Comparison of ENCODE assay signal across 12 cellular contexts in the genomic region with DNA sequence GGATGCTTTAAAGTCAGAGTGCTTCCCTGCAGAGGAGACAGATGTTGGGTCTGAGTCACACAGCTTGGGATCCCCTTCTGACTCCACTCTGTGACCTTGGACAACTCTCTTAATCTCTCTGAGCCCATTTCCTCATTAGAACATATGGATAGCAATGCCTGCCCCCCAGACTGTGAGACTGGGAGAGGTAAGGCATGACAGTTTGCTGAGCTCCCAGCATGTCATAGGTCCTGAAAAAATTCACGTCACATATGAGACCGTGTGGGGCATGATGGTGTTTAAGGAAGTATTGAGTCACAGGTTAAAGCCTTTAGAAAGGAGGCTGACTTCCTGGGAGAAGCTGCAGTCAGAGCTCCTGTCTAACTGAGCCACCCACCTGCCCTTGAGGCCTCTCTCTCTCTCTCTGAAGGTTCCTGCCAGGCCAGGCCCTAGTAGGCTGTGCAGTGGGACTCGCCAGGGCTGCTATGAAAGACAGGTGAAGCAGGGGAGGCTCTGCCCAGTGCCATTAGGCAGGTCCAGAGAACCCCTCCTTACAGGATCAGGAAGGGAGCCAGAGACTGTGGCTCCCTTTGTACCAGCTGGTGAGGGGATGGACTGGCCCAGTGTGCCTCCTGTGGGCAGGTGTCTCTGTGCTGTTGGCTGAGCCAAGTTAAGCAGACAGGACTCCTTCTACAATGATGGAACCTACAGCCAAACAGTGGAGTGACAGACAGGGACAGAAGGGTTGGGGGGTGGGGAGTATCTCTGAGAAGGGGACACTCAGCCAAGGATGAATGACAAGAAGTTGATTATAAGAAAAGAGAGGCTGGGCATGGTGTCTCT. TPM values are rescaled to one million over a fixed set of nuclear protein-coding genes. Genes with fewer than 3 reads are reported as not detected.
A peak's percentile ranks its signal among the peaks of the same experiment; 100 is the strongest.
DNase-seq lines count a peak whose midpoint lies in the region; ATAC-seq and TF ChIP-seq lines count a peak whose summit lies in the region.
"Had no signal": no experiment of that assay in that cellular context is flagged by ENCODE, and none has a peak within 500 bp of the region (broad histone marks: within the 10 kb centered on the region; RNA-seq: fewer than 3 reads in every experiment).

No MANE protein-coding gene starts in this region.

- ATAC-seq in RWPE2 (ENCODE audit: low read depth) (peak; percentile 24), HG02870 (IDR thresholded peaks at IDR 0.05; ENCODE audit: unreplicated experiment) (no peak)

- H3K4me3 Mint-ChIP-seq in activated naive CD4-positive, alpha-beta T cell treated with anti-CD3 and anti-CD28 coated beads for 36 hours = no peak overlapping the region
- H3K4me3 Mint-ChIP-seq in dendritic cell treated with granulocyte-macrophage colony-stimulating factor and Interleukin-4, amounts not matched to agents 40 ng/mL and 50 ng/mL, for 4 days = no peak overlapping the region

- H3K36me3 ChIP-seq in RWPE2 (ENCODE audit: low read depth) (no peaks in the 10 kb centered on the region), vagina (no peaks in the 10 kb centered on the region)
- H3K36me3 ChIP-seq: HAP-1, sigmoid colon had no signal

- H3K27me3 ChIP-seq in RWPE2 (ENCODE audit: insufficient read depth, poor library complexity, severe bottlenecking) (no peaks in the 10 kb centered on the region), vagina (no peaks in the 10 kb centered on the region)
- H3K27me3 ChIP-seq: sigmoid colon had no signal

- CTCF ChIA-PET in activated naive CD4-positive, alpha-beta T cell treated with anti-CD3 and anti-CD28 coated beads for 36 hours (lab: Charles Lee) = interaction anchor here (0.6 to 10.6 kb wide), 9 partner anchors 9 to 845 kb away, joined by 3 to 148 read pairs (median 7); a partner anchor contains a TSS

- TF ChIP-seq POLR2A in vagina (IDR thresholded peaks at IDR 0.05) = no peak

- H3K27ac Mint-ChIP-seq in activated naive CD4-positive, alpha-beta T cell treated with anti-CD3 and anti-CD28 coated beads for 36 hours = peak overlapping the region; percentile 78
- peak overlapping the region; percentile 19 for H3K27ac Mint-ChIP-seq in dendritic cell treated with granulocyte-macrophage colony-stimulating factor and Interleukin-4, amounts not matched to agents 40 ng/mL and 50 ng/mL, for 4 days

- H3K4me1 Mint-ChIP-seq in activated naive CD4-positive, alpha-beta T cell treated with anti-CD3 and anti-CD28 coated beads for 36 hours (ENCODE audit: low read depth) = peaks cover 19% of the 10 kb centered on the region
- peaks cover 52% of the 10 kb centered on the region for H3K4me1 Mint-ChIP-seq in dendritic cell treated with granulocyte-macrophage colony-stimulating factor and Interleukin-4, amounts not matched to agents 40 ng/mL and 50 ng/mL, for 4 days (ENCODE audit: low read depth)

- H3K9me3 Mint-ChIP-seq in activated naive CD4-positive, alpha-beta T cell treated with anti-CD3 and anti-CD28 coated beads for 36 hours = no peaks in the 10 kb centered on the region
- no peaks in the 10 kb centered on the region for H3K9me3 Mint-ChIP-seq in dendritic cell treated with granulocyte-macrophage colony-stimulating factor and Interleukin-4, amounts not matched to agents 40 ng/mL and 50 ng/mL, for 4 days

- H3K4me3 ChIP-seq in RWPE2 (ENCODE audit: severe bottlenecking) = no peak overlapping the region
- no peak overlapping the region for H3K4me3 ChIP-seq in vagina
- H3K4me3 ChIP-seq: HAP-1, sigmoid colon had no signal

- H3K27ac ChIP-seq in RWPE2 (ENCODE audit: poor library complexity, severe bottlenecking) (no peak overlapping the region), vagina (no peak overlapping the region)
- H3K27ac ChIP-seq: sigmoid colon had no signal

- intact Hi-C loops in activated naive CD4-positive, alpha-beta T cell treated with anti-CD3 and anti-CD28 coated beads for 36 hours (cut with micrococcal nuclease) = loop anchor here (1.0 kb wide), 1 partner anchor 86 kb away; a partner anchor contains a TSS
- intact Hi-C loops in dendritic cell treated with granulocyte-macrophage colony-stimulating factor and Interleukin-4, amounts not matched to agents 40 ng/mL and 50 ng/mL, for 4 days (cut with micrococcal nuclease) = no loop called here
- intact Hi-C loops in vagina (cut with DNase I) = no loop called here

- H3K4me1 ChIP-seq in RWPE2 (ENCODE audit: insufficient read depth, poor library complexity, severe bottlenecking) (no peaks in the 10 kb centered on the region), vagina (no peaks in the 10 kb centered on the region)
- H3K4me1 ChIP-seq: HAP-1, sigmoid colon had no signal

- no peak for TF ChIP-seq CTCF in RWPE2 (IDR thresholded peaks at IDR 0.05; ENCODE audit: poor library complexity, severe bottlenecking)
- TF ChIP-seq CTCF in vagina (IDR thresholded peaks at IDR 0.05) = no peak

- H3K9me3 ChIP-seq in RWPE2 (ENCODE audit: severe bottlenecking) = no peaks in the 10 kb centered on the region
- H3K9me3 ChIP-seq in vagina = no peaks in the 10 kb centered on the region
- H3K9me3 ChIP-seq: HAP-1, sigmoid colon had no signal

- peak; percentile 63 for DNase-seq in activated naive CD4-positive, alpha-beta T cell treated with anti-CD3 and anti-CD28 coated beads for 36 hours
- no peak for DNase-seq in activated naive CD4-positive, alpha-beta T cell (lab: John Stamatoyannopoulos, UW)
- DNase-seq in RWPE2 (ENCODE audit: low spot score) = peak; percentile 4
- peak; percentile 59 for DNase-seq in stimulated activated CD8-positive, alpha-beta memory T cell treated with anti-CD3 and anti-CD28 coated beads, Interleukin-4, amount 100 ng/mL, for 48 hours
- DNase-seq in NCI-H446 treated with DMSO at 0.1 percent for 48 hours (lab: John Stamatoyannopoulos, UW) = no peak
- no peak for DNase-seq in vagina (ENCODE audit: extremely low spot score in 2 of 2)
- DNase-seq: hypothalamus, NCI-H1092 treated with DMSO at 0.1 percent for 48 hours, sigmoid colon had no signal

- no peaks in the 10 kb centered on the region for H3K36me3 Mint-ChIP-seq in activated naive CD4-positive, alpha-beta T cell treated with anti-CD3 and anti-CD28 coated beads for 36 hours (ENCODE audit: low read depth)
- peaks cover 29% of the 10 kb centered on the region for H3K36me3 Mint-ChIP-seq in dendritic cell treated with granulocyte-macrophage colony-stimulating factor and Interleukin-4, amounts not matched to agents 40 ng/mL and 50 ng/mL, for 4 days (ENCODE audit: low read depth)

- H3K27me3 Mint-ChIP-seq in activated naive CD4-positive, alpha-beta T cell treated with anti-CD3 and anti-CD28 coated beads for 36 hours (ENCODE audit: low read depth) = no peaks in the 10 kb centered on the region
- peaks cover 2% of the 10 kb centered on the region for H3K27me3 Mint-ChIP-seq in dendritic cell treated with granulocyte-macrophage colony-stimulating factor and Interleukin-4, amounts not matched to agents 40 ng/mL and 50 ng/mL, for 4 days

RNA-seq across cellular contexts. Expression of a gene that starts 19.5 kb away (rescaled TPM):
- 1 to 10 TPM; 1.6 to 1.7 TPM for total RNA-seq in activated naive CD4-positive, alpha-beta T cell treated with anti-CD3 and anti-CD28 coated beads for 36 hours
- total RNA-seq in vagina = 0.98 TPM

RNA-seq across cellular contexts. Expression of a gene that starts 38.3 kb away (rescaled TPM):
- 100 to 1,000 TPM; 105 to 106 TPM for total RNA-seq in activated naive CD4-positive, alpha-beta T cell treated with anti-CD3 and anti-CD28 coated beads for 36 hours
- total RNA-seq in vagina = 38.1 TPM

RNA-seq across cellular contexts. Expression of a gene that starts 43.6 kb away (rescaled TPM):
- total RNA-seq in activated naive CD4-positive, alpha-beta T cell treated with anti-CD3 and anti-CD28 coated beads for 36 hours = 100 to 1,000 TPM; 136 to 138 TPM
- 21.9 TPM for total RNA-seq in vagina

Comparison
In these comparisons a context has a peak if more than half of its experiments do, and no peak if none do; other contexts are left out.
1. DNase-seq: peak in activated naive CD4-positive, alpha-beta T cell treated with anti-CD3 and anti-CD28 coated beads for 36 hours (single experiment), RWPE2 (single experiment) and stimulated activated CD8-positive, alpha-beta memory T cell treated with anti-CD3 and anti-CD28 coated beads, Interleukin-4, amount 100 ng/mL, for 48 hours (single experiment); none in activated naive CD4-positive, alpha-beta T cell (0 of 4), NCI-H446 treated with DMSO at 0.1 percent for 48 hours (single experiment) and vagina (0 of 2).